In genomic region chr4:63275491-63275890, GRCh38 we compare ENCODE assay signal across 29 cellular contexts.
"Had no signal": no experiment of that assay in that cellular context is flagged by ENCODE, and none has a peak within 500 bp of the region (broad histone marks: within the 10 kb centered on the region; RNA-seq: fewer than 3 reads in every experiment).

No MANE protein-coding gene starts in this region.

- H3K4me3 Mint-ChIP-seq: activated CD4-positive, alpha-beta T cell treated with anti-CD3 and anti-CD28 coated beads, Interleukin-2, amount 10 ng/mL, durations not matched to agents 24 days and 14 days; activated CD8-positive, alpha-beta T cell treated with anti-CD3 and anti-CD28 coated beads for 36 hours; activated naive CD4-positive, alpha-beta T cell treated with anti-CD3 and anti-CD28 coated beads, Interleukin-2, amount 50 U/mL, for 24 hours; activated naive CD8-positive, alpha-beta T cell treated with anti-CD3 and anti-CD28 coated beads, Interleukin-2, amount 10 ng/mL, durations not matched to agents 7 days and 5 days; activated T-cell treated with anti-CD3 and anti-CD28 coated beads, Interleukin-2, amount 50 U/mL, for 24 hours had no signal

- H3K36me3 Mint-ChIP-seq: activated naive CD4-positive, alpha-beta T cell treated with anti-CD3 and anti-CD28 coated beads, Interleukin-2, amount 50 U/mL, for 24 hours; activated naive CD8-positive, alpha-beta T cell treated with anti-CD3 and anti-CD28 coated beads, Interleukin-2, amount 10 ng/mL, durations not matched to agents 7 days and 5 days had no signal

- H3K4me1 ChIP-seq: ascending aorta, SJCRH30 had no signal

- H3K9me3 ChIP-seq: ascending aorta, SJCRH30 had no signal

- DNase-seq: activated CD4-positive, alpha-beta T cell treated with anti-CD3 and anti-CD28 coated beads, Interleukin-2, amount 10 ng/mL, durations not matched to agents 24 days and 14 days; activated CD4-positive, alpha-beta T cell treated with anti-CD3 and anti-CD28 coated beads, Interleukin-2, amount 50 U/mL, for 4 hours; activated CD8-positive, alpha-beta T cell treated with anti-CD3 and anti-CD28 coated beads for 36 hours; activated gamma-delta T cell; activated naive CD4-positive, alpha-beta T cell treated with Interleukin-2 at 50 U/mL for 16 hours; activated naive CD8-positive, alpha-beta T cell treated with anti-CD3 and anti-CD28 coated beads, Interleukin-2, amount 10 ng/mL, durations not matched to agents 7 days and 5 days; activated T-cell treated with anti-CD3 and anti-CD28 coated beads, Interleukin-2, amount 50 U/mL, for 24 hours; amygdala; MM.1S; MV-4-11; NCI-H1092; NCI-H1436 treated with DMSO at 0.1 percent for 48 hours; NCI-H1694 treated with DMSO at 0.1 percent for 48 hours; NCI-H2029; NCI-H2171; NCI-H510A; NCI-H526; NCI-H748 treated with DMSO at 0.1 percent for 48 hours; NK-92 treated with Interleukin-12 subunit alpha and Interleukin-12 subunit beta, amount 100 ng/mL, for 24 hours; PC-9; SHP77; SJCRH30; T1000; WERI-Rb-1 had no signal

- H3K27ac Mint-ChIP-seq: activated CD4-positive, alpha-beta T cell treated with anti-CD3 and anti-CD28 coated beads, Interleukin-2, amount 10 ng/mL, durations not matched to agents 24 days and 14 days; activated CD8-positive, alpha-beta T cell treated with anti-CD3 and anti-CD28 coated beads for 36 hours; activated naive CD4-positive, alpha-beta T cell treated with anti-CD3 and anti-CD28 coated beads, Interleukin-2, amount 50 U/mL, for 24 hours; activated naive CD8-positive, alpha-beta T cell treated with anti-CD3 and anti-CD28 coated beads, Interleukin-2, amount 10 ng/mL, durations not matched to agents 7 days and 5 days; activated T-cell treated with anti-CD3 and anti-CD28 coated beads, Interleukin-2, amount 50 U/mL, for 24 hours; activated T-helper 2 cell treated with anti-CD3 and anti-CD28 coated beads, Interferon-gamma antibody, Interleukin-2, Interleukin-4, amounts not matched to agents 10 μg/mL and 5 μg/mL and 100 μg/mL, durations not matched to agents 14 hours and 24 hours and 36 hours had no signal

- ATAC-seq: activated CD8-positive, alpha-beta T cell treated with anti-CD3 and anti-CD28 coated beads for 36 hours had no signal

- H3K4me1 Mint-ChIP-seq: activated CD4-positive, alpha-beta T cell treated with anti-CD3 and anti-CD28 coated beads, Interleukin-2, amount 10 ng/mL, durations not matched to agents 24 days and 14 days; activated naive CD4-positive, alpha-beta T cell treated with anti-CD3 and anti-CD28 coated beads, Interleukin-2, amount 50 U/mL, for 24 hours; activated naive CD8-positive, alpha-beta T cell treated with anti-CD3 and anti-CD28 coated beads, Interleukin-2, amount 10 ng/mL, durations not matched to agents 7 days and 5 days had no signal

- H3K4me3 ChIP-seq: ascending aorta, cardiac muscle cell, PC-9, SJCRH30, SK-N-MC had no signal

- H3K27ac ChIP-seq: ascending aorta, cardiac muscle cell, PC-9, SJCRH30, SK-N-MC, WERI-Rb-1 had no signal

- H3K27me3 Mint-ChIP-seq: activated CD4-positive, alpha-beta T cell treated with anti-CD3 and anti-CD28 coated beads, Interleukin-2, amount 10 ng/mL, durations not matched to agents 24 days and 14 days; activated CD8-positive, alpha-beta T cell treated with anti-CD3 and anti-CD28 coated beads for 36 hours; activated naive CD4-positive, alpha-beta T cell treated with anti-CD3 and anti-CD28 coated beads, Interleukin-2, amount 50 U/mL, for 24 hours; activated naive CD8-positive, alpha-beta T cell treated with anti-CD3 and anti-CD28 coated beads, Interleukin-2, amount 10 ng/mL, durations not matched to agents 7 days and 5 days; activated T-cell treated with anti-CD3 and anti-CD28 coated beads, Interleukin-2, amount 50 U/mL, for 24 hours had no signal

- H3K27me3 ChIP-seq: ascending aorta, cardiac muscle cell, SJCRH30 had no signal

- H3K36me3 ChIP-seq: ascending aorta, cardiac muscle cell, SJCRH30, WERI-Rb-1 had no signal
